ENCODE assay signal across 1 cellular context in the genomic region with DNA sequence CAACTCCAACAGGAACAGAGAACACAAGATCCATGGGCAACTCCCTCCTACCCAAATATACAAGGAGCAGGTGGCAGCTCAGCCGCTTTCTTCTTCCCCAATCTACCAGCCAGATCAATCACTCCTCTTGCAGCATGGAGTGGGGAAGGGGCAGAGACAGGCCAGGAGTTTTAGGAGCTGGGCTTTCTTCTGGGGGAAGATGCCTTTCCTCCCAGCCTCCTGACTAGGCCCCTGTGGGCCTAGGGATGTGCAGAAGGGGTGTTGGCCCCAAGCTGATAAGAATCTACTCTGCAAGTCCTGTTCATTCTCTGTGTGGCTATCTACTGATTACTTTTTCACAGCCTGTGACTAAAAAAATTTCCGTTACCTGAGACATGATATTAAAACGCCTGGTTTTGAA.
TF ChIP-seq lines count a peak whose summit lies in the region.

No MANE protein-coding gene starts in this region.

TF ChIP-seq in IMR-90, 13 proteins besides CTCF, POLR2A, EP300 and RAD21 (continued from another document):
- TF ChIP-seq, protein P1, sequence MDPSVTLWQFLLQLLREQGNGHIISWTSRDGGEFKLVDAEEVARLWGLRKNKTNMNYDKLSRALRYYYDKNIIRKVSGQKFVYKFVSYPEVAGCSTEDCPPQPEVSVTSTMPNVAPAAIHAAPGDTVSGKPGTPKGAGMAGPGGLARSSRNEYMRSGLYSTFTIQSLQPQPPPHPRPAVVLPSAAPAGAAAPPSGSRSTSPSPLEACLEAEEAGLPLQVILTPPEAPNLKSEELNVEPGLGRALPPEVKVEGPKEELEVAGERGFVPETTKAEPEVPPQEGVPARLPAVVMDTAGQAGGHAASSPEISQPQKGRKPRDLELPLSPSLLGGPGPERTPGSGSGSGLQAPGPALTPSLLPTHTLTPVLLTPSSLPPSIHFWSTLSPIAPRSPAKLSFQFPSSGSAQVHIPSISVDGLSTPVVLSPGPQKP (IDR thresholded peaks at IDR 0.05; ENCODE audit: borderline replicate concordance, low read depth, low read length): no peak
- TF ChIP-seq CEBPB (IDR thresholded peaks at IDR 0.05; ENCODE audit: low read depth, low read length): no peak
